ENCODE assay signal across 8 cellular contexts in genomic region chr12:123532808-123533649, GRCh38. TPM values are rescaled to one million over a fixed set of nuclear protein-coding genes. Genes with fewer than 3 reads are reported as not detected.
DNase-seq lines count a peak whose midpoint lies in the region; ATAC-seq, FAIRE-seq and TF ChIP-seq lines count a peak whose summit lies in the region.

No MANE protein-coding gene starts in this region.

- intact Hi-C loops in heart left ventricle (cut with DNase I): loop anchor here (5.0 kb wide), 7 partner anchors 49 to 166 kb away; partner anchors contain the start of gene TMED2 (in 9 of the 10)
- intact Hi-C loops in ovary (cut with DNase I): no loop called here

- H3K4me3 Mint-ChIP-seq in activated naive CD8-positive, alpha-beta T cell treated with anti-CD3 and anti-CD28 coated beads, Interleukin-2, amount 50 U/mL, for 24 hours: peak overlapping the region; percentile 76

- TF ChIP-seq CTCF in heart left ventricle (IDR thresholded peaks at IDR 0.05): no peak
- TF ChIP-seq CTCF in ovary (IDR thresholded peaks at IDR 0.05): no peak

- no peaks in the 10 kb centered on the region for H3K9me3 Mint-ChIP-seq in activated naive CD8-positive, alpha-beta T cell treated with anti-CD3 and anti-CD28 coated beads, Interleukin-2, amount 50 U/mL, for 24 hours

- H3K36me3 Mint-ChIP-seq in activated naive CD8-positive, alpha-beta T cell treated with anti-CD3 and anti-CD28 coated beads, Interleukin-2, amount 50 U/mL, for 24 hours (ENCODE audit: low read depth): no peaks in the 10 kb centered on the region

- DNase-seq in GM12891 (ENCODE audit: insufficient read length, low spot score) (peak; percentile 34), LoVo (ENCODE audit: low spot score) (peak; percentile 43), heart left ventricle (peak; percentile 50 to 73 (median 59)), ovary (peak; percentile 40 to 70 (median 52)), inferior parietal cortex (ENCODE audit: extremely low spot score) (no peak)
- peak; percentile 26 for DNase-seq in activated naive CD8-positive, alpha-beta T cell treated with anti-CD3 and anti-CD28 coated beads, Interleukin-2, amount 50 U/mL, for 24 hours

- H3K27ac ChIP-seq in heart left ventricle (peak overlapping the region; percentile 71 to 96 (median 90)), ovary (peak overlapping the region in 1 of 2 donors; percentile 69)

- TF ChIP-seq POLR2A in GM12891 (IDR thresholded peaks at IDR 0.05; ENCODE audit: low read depth, low read length): no peak
- no peak for TF ChIP-seq POLR2A in heart left ventricle (IDR thresholded peaks at IDR 0.05)
- TF ChIP-seq POLR2A in ovary (IDR thresholded peaks at IDR 0.05): no peak

- peak overlapping the region; percentile 62 to 98 (median 74) for H3K4me3 ChIP-seq in heart left ventricle
- H3K4me3 ChIP-seq in ovary: peak overlapping the region; percentile 64

- H3K27me3 Mint-ChIP-seq in activated naive CD8-positive, alpha-beta T cell treated with anti-CD3 and anti-CD28 coated beads, Interleukin-2, amount 50 U/mL, for 24 hours: peaks cover 1% of the 10 kb centered on the region

- H3K4me1 ChIP-seq in heart left ventricle: peaks cover 0 to 43% (median 29%) of the 10 kb centered on the region in 12 donors
- peaks cover 7% of the 10 kb centered on the region for H3K4me1 ChIP-seq in ovary (ENCODE audit: insufficient read depth)

- H3K36me3 ChIP-seq in heart left ventricle (peaks cover 0 to 14% (median 0%) of the 10 kb centered on the region in 9 donors), ovary (no peaks in the 10 kb centered on the region)

- TF ChIP-seq EP300 in ovary (IDR thresholded peaks at IDR 0.05): no peak

- peaks cover 0 to 4% (median 0%) of the 10 kb centered on the region in 9 donors for H3K27me3 ChIP-seq in heart left ventricle
- H3K27me3 ChIP-seq in ovary: no peaks in the 10 kb centered on the region

- H3K9me3 ChIP-seq in heart left ventricle: no peaks in the 10 kb centered on the region
- no peaks in the 10 kb centered on the region for H3K9me3 ChIP-seq in ovary

- WGBS in heart left ventricle, 4 donors: 1 to 2% (median 2%) methylated on average over 43 to 79 of the region's 79 CpGs
- WGBS in ovary, 3 donors: 1% methylated on average over 54 to 79 of the region's 79 CpGs

- peak overlapping the region; percentile 49 for H3K27ac Mint-ChIP-seq in activated naive CD8-positive, alpha-beta T cell treated with anti-CD3 and anti-CD28 coated beads, Interleukin-2, amount 50 U/mL, for 24 hours

- no peak for ATAC-seq in activated naive CD8-positive, alpha-beta T cell treated with anti-CD3 and anti-CD28 coated beads, Interleukin-2, amount 50 U/mL, for 24 hours
- ATAC-seq in heart left ventricle: peak in 3 of 4 donors; percentile 24 to 47 (median 29)
- no peak for ATAC-seq in HG03521 (IDR thresholded peaks at IDR 0.05; ENCODE audit: unreplicated experiment)
- ATAC-seq in GM18519 (IDR thresholded peaks at IDR 0.05; ENCODE audit: low FRiP score, unreplicated experiment): no peak

- peaks cover 15% of the 10 kb centered on the region for H3K4me1 Mint-ChIP-seq in activated naive CD8-positive, alpha-beta T cell treated with anti-CD3 and anti-CD28 coated beads, Interleukin-2, amount 50 U/mL, for 24 hours

- no peak for FAIRE-seq in GM12891 (lab: Jason Lieb, UNC)

TF ChIP-seq in GM12891, 5 proteins besides CTCF, POLR2A, EP300 and RAD21:
- TF ChIP-seq SPI1 (IDR thresholded peaks at IDR 0.05; ENCODE audit: low read depth, low read length) (no peak), POLR2AphosphoS5 (IDR thresholded peaks at IDR 0.05; ENCODE audit: low read depth, low read length) (no peak), PAX5 (IDR thresholded peaks at IDR 0.05; ENCODE audit: insufficient read depth, low read length, severe bottlenecking) (no peak), TAF1 (IDR thresholded peaks at IDR 0.05; ENCODE audit: low read depth, low read length) (no peak), POU2F2 (IDR thresholded peaks at IDR 0.05; ENCODE audit: low read depth, low read length) (no peak)

RNA-seq across cellular contexts. Expression of gene RILPL1, which starts 0.5 kb away (rescaled TPM):
- polyA plus RNA-seq in GM12891 (2012; ENCODE audit: low read depth, missing spikeins): 1.6 TPM
- total RNA-seq in heart left ventricle (100 to 1,000 TPM in 1 of 9 donors, 10 to 100 TPM in 8; 64.1 to 119 (median 79.4) TPM), ovary (10 to 100 TPM in 6 of 7 donors, 1 to 10 TPM in 1; 9.8 to 25.1 (median 23.9) TPM)
- polyA plus RNA-seq in heart left ventricle (10 to 100 TPM; 70.1 to 95.9 TPM), ovary (10 to 100 TPM; 11.1 to 13.8 TPM)

RNA-seq across cellular contexts. Expression of gene TMED2, which starts 51.3 kb away (rescaled TPM):
- 80.7 TPM for polyA plus RNA-seq in GM12891 (2012; ENCODE audit: low read depth, missing spikeins)
- total RNA-seq in heart left ventricle (100 to 1,000 TPM in 8 of 9 donors, 10 to 100 TPM in 1; 91.2 to 185 (median 161) TPM), ovary (100 to 1,000 TPM in 6 of 7 donors, 10 to 100 TPM in 1; 96.3 to 250 (median 182) TPM)
- polyA plus RNA-seq in heart left ventricle (100 to 1,000 TPM in 1 of 2 donors, 10 to 100 TPM in 1; 34.9 to 238 TPM), ovary (100 to 1,000 TPM; 106 to 228 TPM)

Comparison
In these comparisons a context has a peak if more than half of its experiments do, and no peak if none do; other contexts are left out.
1. ATAC-seq: peak in heart left ventricle (3 of 4); none in activated naive CD8-positive, alpha-beta T cell treated with anti-CD3 and anti-CD28 coated beads, Interleukin-2, amount 50 U/mL, for 24 hours (single experiment), HG03521 (single experiment) and GM18519 (single experiment).
2. intact Hi-C loops: an anchor here in heart left ventricle (5.0 kb wide); none called in ovary.